In the genomic region with DNA sequence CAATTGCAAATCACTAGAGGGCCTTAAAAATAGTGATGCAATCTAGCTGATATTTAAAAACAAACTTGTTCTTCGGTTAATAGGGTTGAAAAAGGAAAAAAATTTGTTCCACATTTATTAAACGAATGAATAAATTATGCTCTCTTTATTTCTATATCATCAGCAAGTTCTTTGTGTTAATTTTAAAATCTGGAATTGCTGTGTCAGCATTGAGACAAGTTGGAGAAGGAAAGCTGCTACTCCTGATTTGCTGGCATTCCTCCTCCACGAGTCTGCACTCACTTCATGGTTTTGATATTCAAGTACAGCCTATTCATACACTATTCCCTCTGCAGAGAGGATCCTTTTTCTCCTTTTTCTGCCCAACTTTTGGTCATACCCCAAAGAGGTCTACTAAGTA, we compare ENCODE assay signal across 23 cellular contexts.
"Had no signal": no experiment of that assay in that cellular context is flagged by ENCODE, and none has a peak within 500 bp of the region (broad histone marks: within the 10 kb centered on the region; RNA-seq: fewer than 3 reads in every experiment).

No MANE protein-coding gene starts in this region.

- FAIRE-seq: endometrium, kidney, TTC549 had no signal

- H3K9ac ChIP-seq: neural progenitor cell had no signal

- DNase-seq: activated CD4-positive, CD25-positive, alpha-beta regulatory T cell treated with anti-CD3 and anti-CD28 coated beads, Interleukin-2, amount 50 U/mL, for 72 hours; activated CD8-positive, alpha-beta memory T cell treated with anti-CD3 and anti-CD28 coated beads, Interleukin-2, amount 50 U/mL, for 48 hours; activated naive CD4-positive, alpha-beta T cell; anterior cingulate cortex; effector CD4-positive, alpha-beta T cell; kidney; lower lobe of right lung; naive B cell; posterior cingulate gyrus; stimulated activated CD4-positive, alpha-beta T cell treated with anti-CD3 and anti-CD28 coated beads, Interleukin-4, amount 100 ng/mL, for 24 hours; stomach; T-cell; WERI-Rb-1 had no signal

- H3K4me3 Mint-ChIP-seq: activated T-helper 1 cell treated with anti-CD3 and anti-CD28 coated beads, Interleukin-12 subunit alpha, Interleukin-12 subunit beta, Interleukin-2, Interleukin-4 antibody, amounts not matched to agents 30 ng/mL and 10 ng/mL and 1 ng/mL, durations not matched to agents 14 hours and 24 hours and 36 hours; brain; dendritic cell treated with granulocyte-macrophage colony-stimulating factor and Interleukin-4, amounts not matched to agents 40 ng/mL and 50 ng/mL, for 4 days; naive B cell; neural progenitor cell; T-cell had no signal

- H2AFZ ChIP-seq: neural progenitor cell had no signal

- H3K27me3 ChIP-seq: neural progenitor cell, stomach, suprapubic skin, tibial nerve had no signal

- H3K27ac ChIP-seq: lower lobe of right lung, neural progenitor cell, stomach, suprapubic skin, tibial nerve, WERI-Rb-1 had no signal

- H3K27me3 Mint-ChIP-seq: brain; dendritic cell treated with granulocyte-macrophage colony-stimulating factor and Interleukin-4, amounts not matched to agents 40 ng/mL and 50 ng/mL, for 4 days; naive B cell; T-cell had no signal

- H3K36me3 Mint-ChIP-seq: naive B cell, neural progenitor cell, T-cell had no signal

- H3K27ac Mint-ChIP-seq: brain; dendritic cell treated with granulocyte-macrophage colony-stimulating factor and Interleukin-4, amounts not matched to agents 40 ng/mL and 50 ng/mL, for 4 days; naive B cell; neural progenitor cell; T-cell; T-helper 2 cell treated with Interferon-gamma antibody and Interleukin-4, amounts not matched to agents 5 μg/mL and 100 μg/mL, for 36 hours had no signal

- H3K4me1 ChIP-seq: lower lobe of right lung, neural progenitor cell, stomach, suprapubic skin, tibial nerve had no signal

- H3K4me2 ChIP-seq: neural progenitor cell had no signal

- H3K4me3 ChIP-seq: lower lobe of right lung, neural progenitor cell, stomach, suprapubic skin, tibial nerve had no signal

- H3K36me3 ChIP-seq: lower lobe of right lung, neural progenitor cell, stomach, suprapubic skin, WERI-Rb-1 had no signal

- H3K9me3 Mint-ChIP-seq: brain, neural progenitor cell, T-cell had no signal

- ATAC-seq: left lobe of liver, lower lobe of right lung, T-cell had no signal

- H3K4me1 Mint-ChIP-seq: brain, neural progenitor cell had no signal

- H3K9me3 ChIP-seq: lower lobe of right lung, stomach, suprapubic skin had no signal
